39 cellular contexts compared by ENCODE assay signal in the genomic region with DNA sequence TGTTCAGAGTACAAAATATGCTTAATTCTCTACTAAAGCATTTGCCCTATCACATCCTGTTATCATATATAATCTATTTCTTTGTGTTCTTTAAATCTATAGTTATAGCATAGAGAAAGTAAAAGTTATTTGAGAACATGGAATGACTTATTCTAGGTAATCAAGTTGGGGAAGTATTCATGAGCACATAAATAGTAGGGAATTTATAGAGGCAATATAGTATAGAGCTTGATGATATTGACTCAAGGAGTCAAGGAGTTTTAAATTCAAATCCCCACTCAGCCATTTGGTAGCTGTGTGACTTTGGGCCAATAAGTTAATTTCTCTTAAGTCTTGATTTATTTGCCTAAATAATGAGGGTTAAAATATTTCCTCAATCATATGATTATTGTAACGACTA. TPM values are rescaled to one million over a fixed set of nuclear protein-coding genes. Genes with fewer than 3 reads are reported as not detected.
"Had no signal": no experiment of that assay in that cellular context is flagged by ENCODE, and none has a peak within 500 bp of the region (broad histone marks: within the 10 kb centered on the region; RNA-seq: fewer than 3 reads in every experiment).

No MANE protein-coding gene starts in this region.

- DNase-seq: activated B cell treated with CpG ODN at 0.5 μM for 24 hours; activated CD4-positive, alpha-beta memory T cell treated with anti-CD3 and anti-CD28 coated beads for 36 hours; activated CD4-positive, alpha-beta T cell treated with anti-CD3 and anti-CD28 coated beads for 4 hours; activated CD4-positive, alpha-beta T cell treated with anti-CD3 and anti-CD28 coated beads, Interleukin-2, amount 10 ng/mL, durations not matched to agents 24 days and 14 days; activated CD4-positive, alpha-beta T cell treated with anti-CD3 and anti-CD28 coated beads, Interleukin-2, amount 50 U/mL, for 1 hour; activated CD4-positive, alpha-beta T cell treated with anti-CD3 and anti-CD28 coated beads, Interleukin-2, amount 50 U/mL, for 4 hours; activated CD4-positive, CD25-positive, alpha-beta regulatory T cell treated with anti-CD3 and anti-CD28 coated beads, Interleukin-2, amount 50 U/mL, for 72 hours; activated CD8-positive, alpha-beta memory T cell treated with anti-CD3 and anti-CD28 coated beads, Interleukin-2, amount 50 U/mL, for 4 hours; activated CD8-positive, alpha-beta T cell treated with anti-CD3 and anti-CD28 coated beads for 36 hours; activated effector memory CD4-positive, alpha-beta T cell treated with anti-CD3 and anti-CD28 coated beads, Interleukin-2, amount 50 U/mL, for 16 hours; activated gamma-delta T cell treated with Interleukin-2 at 50 U/mL for 16 hours; activated naive CD4-positive, alpha-beta T cell; activated naive CD4-positive, alpha-beta T cell treated with anti-CD3 and anti-CD28 coated beads for 36 hours; activated naive CD4-positive, alpha-beta T cell treated with anti-CD3 and anti-CD28 coated beads, Interleukin-2, amount 50 U/mL, for 16 hours; activated naive CD8-positive, alpha-beta T cell treated with anti-CD3 and anti-CD28 coated beads for 36 hours; activated T-cell treated with anti-CD3 and anti-CD28 coated beads for 4 hours; activated T-cell treated with anti-CD3 and anti-CD28 coated beads, Interleukin-2, amount 50 U/mL, for 1 hour; activated T-cell treated with anti-CD3 and anti-CD28 coated beads, Interleukin-2, amount 50 U/mL, for 4 hours; activated T-cell treated with anti-CD3 and anti-CD28 coated beads, Interleukin-2, amount 50 U/mL, for 72 hours; adrenal gland; amniotic stem cell; aorta; body of pancreas; brain microvascular endothelial cell; central memory CD4-positive, alpha-beta T cell; T-cell; T-helper 17 cell had no signal

- H3K9me3 ChIP-seq: adrenal gland, body of pancreas, breast epithelium had no signal

- H3K4me1 ChIP-seq: adrenal gland, body of pancreas, breast epithelium had no signal

- H3K27ac ChIP-seq: adrenal gland, brain microvascular endothelial cell, breast epithelium, VCaP had no signal

- H3K36me3 ChIP-seq: adrenal gland, brain microvascular endothelial cell, breast epithelium had no signal

- H3K27me3 ChIP-seq: adrenal gland, body of pancreas, brain microvascular endothelial cell had no signal

- ATAC-seq: activated CD8-positive, alpha-beta T cell treated with anti-CD3 and anti-CD28 coated beads for 36 hours; activated naive CD4-positive, alpha-beta T cell treated with anti-CD3 and anti-CD28 coated beads, Interleukin-2, amount 50 U/mL, for 72 hours; activated T-cell treated with anti-CD3 and anti-CD28 coated beads, Interleukin-2, amount 50 U/mL, for 4 hours; activated T-cell treated with anti-CD3 and anti-CD28 coated beads, Interleukin-2, amount 50 U/mL, for 72 hours; activated T-helper 17 cell treated with anti-CD3 and anti-CD28 coated beads, Interleukin-2, amount 50 U/mL, for 72 hours; T-helper 17 cell had no signal

- H3K4me3 ChIP-seq: adrenal gland, body of pancreas, breast epithelium had no signal

- FAIRE-seq: TTC549 had no signal

RNA-seq across cellular contexts. Expression of a gene that starts 37.5 kb away (rescaled TPM):
- total RNA-seq: activated B cell treated with CpG ODN at 0.5 μM for 24 hours; activated CD4-positive, alpha-beta memory T cell treated with anti-CD3 and anti-CD28 coated beads for 36 hours; activated CD4-positive, alpha-beta T cell treated with anti-CD3 and anti-CD28 coated beads, Interleukin-2, amount 10 ng/mL, durations not matched to agents 24 days and 14 days; activated CD8-positive, alpha-beta memory T cell treated with anti-CD3 and anti-CD28 coated beads for 36 hours; activated CD8-positive, alpha-beta T cell treated with anti-CD3 and anti-CD28 coated beads for 36 hours; activated naive CD4-positive, alpha-beta T cell treated with anti-CD3 and anti-CD28 coated beads for 36 hours; activated naive CD4-positive, alpha-beta T cell treated with anti-CD3 and anti-CD28 coated beads, Interleukin-2, amount 50 U/mL, for 72 hours; activated naive CD8-positive, alpha-beta T cell treated with anti-CD3 and anti-CD28 coated beads for 36 hours; activated T-cell treated with anti-CD3 and anti-CD28 coated beads, Interleukin-2, amount 50 U/mL, for 4 hours; activated T-helper 1 cell treated with anti-CD3 and anti-CD28 coated beads, Interleukin-12 subunit alpha, Interleukin-12 subunit beta, Interleukin-2, Interleukin-4 antibody, amounts not matched to agents 30 ng/mL and 10 ng/mL and 1 ng/mL, durations not matched to agents 14 hours and 24 hours and 36 hours; activated T-helper 17 cell treated with anti-CD3 and anti-CD28 coated beads, Interleukin-2, amount 50 U/mL, for 72 hours; adrenal gland; aorta; astrocyte; body of pancreas; breast epithelium; cardiac septum; cerebellum; T-helper 1 cell treated with Interleukin-12 subunit alpha and Interleukin-12 subunit beta and Interleukin-4 antibody, amounts not matched to agents 30 ng/mL and 1 ng/mL, for 36 hours; T-helper 17 cell; T-helper 2 cell treated with Interferon-gamma antibody and Interleukin-4, amounts not matched to agents 100 ng/mL and 5 ng/mL, for 36 hours had no signal
- polyA plus RNA-seq: adrenal gland, aorta had no signal
